In the genomic region with DNA sequence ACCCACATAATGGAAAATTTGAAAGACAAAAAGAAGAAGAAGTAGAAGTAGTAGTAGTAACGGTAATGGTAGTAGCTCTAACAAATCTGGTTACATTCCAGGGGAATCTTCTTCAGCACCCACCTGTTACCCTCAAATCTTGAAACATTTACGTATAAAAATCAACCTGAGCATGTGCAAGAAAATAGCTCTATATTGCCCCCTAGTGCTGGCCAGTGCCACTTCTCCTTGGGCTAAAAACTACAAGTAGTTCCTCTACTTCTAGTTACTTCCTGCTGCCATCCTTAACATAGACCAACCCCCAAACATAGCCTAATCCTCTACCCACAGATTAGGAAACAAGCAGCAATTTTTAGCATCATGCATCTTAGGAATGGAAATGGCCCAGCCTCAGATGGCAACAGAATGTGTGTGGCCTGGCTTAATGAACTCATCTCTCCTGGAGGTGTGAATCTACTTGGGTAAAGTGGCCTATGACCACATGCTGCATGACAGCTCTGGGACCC, we compare ENCODE assay signal across 8 cellular contexts. TPM values are rescaled to one million over a fixed set of nuclear protein-coding genes. Genes with fewer than 3 reads are reported as not detected.
DNase-seq lines count a peak whose midpoint lies in the region; ATAC-seq and TF ChIP-seq lines count a peak whose summit lies in the region.

No MANE protein-coding gene starts in this region.

- H3K9me3 ChIP-seq in H9 (ENCODE audit: control insufficient read depth, low read depth, low read length) (no peaks in the 10 kb centered on the region), fibroblast of lung (ENCODE audit: control insufficient read depth, insufficient read depth, low read depth, low read length) (no peaks in the 10 kb centered on the region)

- H3K4me1 ChIP-seq in H9 (ENCODE audit: insufficient read depth, low read length) (0 out of 2 replicates have a peak, but pooled peaks cover 4% of the 10 kb centered on the region), fibroblast of lung (ENCODE audit: control insufficient read depth, extremely low read depth, insufficient read depth, low read length) (peaks cover 9% of the 10 kb centered on the region)

- no peak overlapping the region for H2AFZ ChIP-seq in H9 (ENCODE audit: low read length)
- H2AFZ ChIP-seq in fibroblast of lung (ENCODE audit: low read length): no peak overlapping the region

- H3K79me2 ChIP-seq in H9 (ENCODE audit: insufficient read depth, low read length) (no peaks in the 10 kb centered on the region), fibroblast of lung (ENCODE audit: control insufficient read depth, insufficient read depth, low read length) (peaks cover 71% of the 10 kb centered on the region)

- WGBS in H9 (ENCODE audit: extremely low coverage, insufficient read length, low lambda C conversion rate): no CpG with 5 or more reads among the region's 2 CpGs

- H3K79me1 ChIP-seq in H9 (ENCODE audit: insufficient read depth, low read depth, low read length, poor library complexity, severe bottlenecking): no peaks in the 10 kb centered on the region

- no peak overlapping the region for H3K23ac ChIP-seq in H9 (ENCODE audit: insufficient read length, low read depth, low read length)

- peaks cover 6% of the 10 kb centered on the region for H3K9me3 Mint-ChIP-seq in activated CD4-positive, alpha-beta T cell treated with anti-CD3 and anti-CD28 coated beads for 36 hours (ENCODE audit: low read depth)
- no peaks in the 10 kb centered on the region for H3K9me3 Mint-ChIP-seq in H9
- no peaks in the 10 kb centered on the region for H3K9me3 Mint-ChIP-seq in nephron

- H3K27ac ChIP-seq in H9 (ENCODE audit: insufficient read length, low read depth, low read length): no peak overlapping the region
- peak overlapping the region; percentile 4 for H3K27ac ChIP-seq in fibroblast of lung (ENCODE audit: insufficient read depth, low read length)

- peak; percentile 57 for ATAC-seq in activated CD4-positive, alpha-beta T cell treated with anti-CD3 and anti-CD28 coated beads for 36 hours
- ATAC-seq in GM19397 (IDR thresholded peaks at IDR 0.05; ENCODE audit: unreplicated experiment): no peak

- DNase-seq in activated CD4-positive, alpha-beta T cell treated with anti-CD3 and anti-CD28 coated beads for 36 hours: peak; percentile 61
- no peak for DNase-seq in activated CD4-positive, alpha-beta T cell treated with anti-CD3 and anti-CD28 coated beads for 1 hour
- DNase-seq in H9 (peak; percentile 57), M059J (ENCODE audit: low read depth) (peak; percentile 84), SKM-1 (lab: John Stamatoyannopoulos, UW; ENCODE audit: unreplicated experiment) (peak; percentile 97), fibroblast of lung (ENCODE audit: low read depth in 2 of 2) (peak; percentile 86 to 89)

- no peak overlapping the region for H3K14ac ChIP-seq in H9 (ENCODE audit: insufficient read depth, low read length)

- H4K20me1 ChIP-seq in H9 (ENCODE audit: control insufficient read depth, insufficient read depth, insufficient read length): no peaks in the 10 kb centered on the region
- no peaks in the 10 kb centered on the region for H4K20me1 ChIP-seq in fibroblast of lung (ENCODE audit: control insufficient read depth, extremely low read depth, insufficient read depth, low read length)

- H3K4me3 ChIP-seq in fibroblast of lung (replicated peaks in 1 of 4; ENCODE audit: control extremely low read depth in 1 of 4, insufficient read depth in 1 of 4, low read depth in 3 of 4, low read length in 4 of 4): peak overlapping the region; percentile 81 to 99 (median 98)

- no peaks in the 10 kb centered on the region for H3K36me3 Mint-ChIP-seq in activated CD4-positive, alpha-beta T cell treated with anti-CD3 and anti-CD28 coated beads for 36 hours (ENCODE audit: low read depth)
- no peaks in the 10 kb centered on the region for H3K36me3 Mint-ChIP-seq in H9 (ENCODE audit: insufficient read depth in 1 of 3, low read depth in 3 of 3)
- no peaks in the 10 kb centered on the region for H3K36me3 Mint-ChIP-seq in nephron (ENCODE audit: low read depth)

- no peak overlapping the region for H2BK5ac ChIP-seq in H9 (ENCODE audit: insufficient read length, low read length)

- peaks cover 2% of the 10 kb centered on the region; the same call in 1 of the 2 replicates for H3K27me3 ChIP-seq in H9 (ENCODE audit: insufficient read depth, low read length)
- H3K27me3 ChIP-seq in fibroblast of lung (ENCODE audit: control insufficient read depth, insufficient read depth, low read length): no peaks in the 10 kb centered on the region

- no peak overlapping the region for H2BK20ac ChIP-seq in H9 (ENCODE audit: low read depth, low read length, poor library complexity, severe bottlenecking)

- TF ChIP-seq CTCF in H9 (conservative IDR thresholded peaks at IDR 0.05) (peak; percentile 88), fibroblast of lung (conservative IDR thresholded peaks at IDR 0.05 in 1 of 2, IDR thresholded peaks at IDR 0.05 in 1 of 2; ENCODE audit: low read depth in 1 of 2, low read length in 2 of 2) (peak; percentile 86 to 92), nephron (IDR thresholded peaks at IDR 0.05; ENCODE audit: unreplicated experiment in 3 of 3) (peak; percentile 83 to 88 (median 87))

- CTCF ChIA-PET in activated CD4-positive, alpha-beta T cell treated with anti-CD3 and anti-CD28 coated beads for 36 hours (lab: Charles Lee): interaction anchor here (0.8 to 1.9 kb wide), 4 partner anchors 12 to 46 kb away, joined by 3 to 6 read pairs (median 3); no protein-coding TSS in a partner anchor

- no peak overlapping the region for H3K56ac ChIP-seq in H9 (ENCODE audit: insufficient read length, low read depth, low read length)

- H3K27ac Mint-ChIP-seq in activated CD4-positive, alpha-beta T cell treated with anti-CD3 and anti-CD28 coated beads for 36 hours: no peak overlapping the region
- H3K27ac Mint-ChIP-seq in H9: no peak overlapping the region
- peak overlapping the region; percentile 67 to 99 (median 96) for H3K27ac Mint-ChIP-seq in nephron

- H3K4me1 Mint-ChIP-seq in activated CD4-positive, alpha-beta T cell treated with anti-CD3 and anti-CD28 coated beads for 36 hours: peaks cover 6% of the 10 kb centered on the region
- H3K4me1 Mint-ChIP-seq in H9: peaks cover 23 to 28% of the 10 kb centered on the region in 2 experiments
- peaks cover 50% of the 10 kb centered on the region for H3K4me1 Mint-ChIP-seq in nephron

- no peak overlapping the region for H3K4me2 ChIP-seq in H9 (ENCODE audit: insufficient read depth, insufficient read length, low read length)
- peak overlapping the region; percentile 86 for H3K4me2 ChIP-seq in fibroblast of lung (ENCODE audit: extremely low read depth, insufficient read depth, low read length)

- no peak overlapping the region for H4K5ac ChIP-seq in H9 (ENCODE audit: insufficient read length, low read depth, low read length)

- no peak overlapping the region for H2BK120ac ChIP-seq in H9 (ENCODE audit: low read depth, low read length, poor library complexity, severe bottlenecking)

- no peak overlapping the region for H4K91ac ChIP-seq in H9 (ENCODE audit: insufficient read length, low read depth, low read length)

- H4K8ac ChIP-seq in H9 (replicated peaks; ENCODE audit: insufficient read length, low read depth, low read length): no peak overlapping the region

- peaks cover 14% of the 10 kb centered on the region for H3K23me2 ChIP-seq in H9 (ENCODE audit: insufficient read length, low read depth, low read length, poor library complexity, severe bottlenecking)

- no peak overlapping the region for H3K4me3 Mint-ChIP-seq in activated CD4-positive, alpha-beta T cell treated with anti-CD3 and anti-CD28 coated beads for 36 hours
- H3K4me3 Mint-ChIP-seq in H9 (no peak overlapping the region), nephron (peak overlapping the region; percentile 89 to 96 (median 95))

- no peak overlapping the region for H2BK15ac ChIP-seq in H9 (ENCODE audit: low read depth, low read length)

- H3K4ac ChIP-seq in H9 (ENCODE audit: low read depth, low read length): no peak overlapping the region

- H3T11ph ChIP-seq in H9 (ENCODE audit: low read length): no peak overlapping the region

- intact Hi-C loops in activated CD4-positive, alpha-beta T cell treated with anti-CD3 and anti-CD28 coated beads for 36 hours (cut with DNase I, micrococcal nuclease): loop anchor here in 1 of 2 experiments (5.0 kb wide), 1 partner anchor 1161 kb away; no protein-coding TSS in a partner anchor

- H3K9ac ChIP-seq in H9 (ENCODE audit: extremely low read depth, insufficient read length, low read length): no peak overlapping the region
- no peak overlapping the region for H3K9ac ChIP-seq in fibroblast of lung (ENCODE audit: insufficient read depth, low read length)

- H2AK5ac ChIP-seq in H9 (ENCODE audit: insufficient read length, low read length): no peak overlapping the region

- H3K36me3 ChIP-seq in fibroblast of lung (ENCODE audit: control insufficient read depth, insufficient read depth, low read length): no peaks in the 10 kb centered on the region

- H3K27me3 Mint-ChIP-seq in activated CD4-positive, alpha-beta T cell treated with anti-CD3 and anti-CD28 coated beads for 36 hours: peaks cover 48% of the 10 kb centered on the region
- peaks cover 27% of the 10 kb centered on the region for H3K27me3 Mint-ChIP-seq in H9 (ENCODE audit: low read depth)
- no peaks in the 10 kb centered on the region for H3K27me3 Mint-ChIP-seq in nephron (ENCODE audit: low read depth)

- H2BK12ac ChIP-seq in H9 (ENCODE audit: insufficient read length, low read depth, low read length): no peak overlapping the region

- H3K18ac ChIP-seq in H9 (ENCODE audit: insufficient read length, low read depth, low read length): no peak overlapping the region

- POLR2A ChIA-PET in activated CD4-positive, alpha-beta T cell treated with anti-CD3 and anti-CD28 coated beads for 36 hours (lab: Charles Lee): interaction anchor here (0.5 kb wide), 1 partner anchor 45 kb away, joined by 3 read pairs; no protein-coding TSS in a partner anchor

RNA-seq across cellular contexts. Expression of a gene that starts 3.1 kb away (rescaled TPM):
- total RNA-seq in activated CD4-positive, alpha-beta T cell treated with anti-CD3 and anti-CD28 coated beads for 36 hours: not detected
- 3.9 and 4.5 TPM in 2 replicates for total RNA-seq in H9 (2021)
- 88.7 and 162 TPM in 2 replicates for total RNA-seq in M059J (2014; rRNA removed; shearing (Covaris generic))
- 67.3 and 103 TPM in 2 replicates for total RNA-seq in fibroblast of lung
- 43.4 and 55.3 TPM in 2 replicates for polyA plus RNA-seq in fibroblast of lung
- 46.0 and 65.9 TPM in 2 replicates for polyA plus RNA-seq in fibroblast of lung (2012)
- 44.5 and 45.4 TPM in 2 replicates for polyA minus RNA-seq in fibroblast of lung (ENCODE audit: low replicate concordance)

Comparison
In these comparisons a context has a peak if more than half of its experiments do, and no peak if none do; other contexts are left out.
1. H3K27ac Mint-ChIP-seq: peak in nephron (3 of 3); none in activated CD4-positive, alpha-beta T cell treated with anti-CD3 and anti-CD28 coated beads for 36 hours (single experiment) and H9 (0 of 3).
2. H3K4me3 Mint-ChIP-seq: peak in nephron (3 of 3); none in activated CD4-positive, alpha-beta T cell treated with anti-CD3 and anti-CD28 coated beads for 36 hours (single experiment) and H9 (0 of 2).
3. RNA of a gene that starts 3.1 kb away (total RNA-seq): 88.7 to 162 TPM in M059J and 67.3 to 103 TPM in fibroblast of lung; 3.9 to 4.5 TPM in H9 and not detected in activated CD4-positive, alpha-beta T cell treated with anti-CD3 and anti-CD28 coated beads for 36 hours; every median in the first group is over 10 times any median in the second.
4. Peak in every context shown above with its lines, with median percentiles within 50 percentile points of each other: CTCF ChIP-seq.